12 cellular contexts compared by ENCODE assay signal in genomic region chr1:185373813-185374524, GRCh38. TPM values are rescaled to one million over a fixed set of nuclear protein-coding genes. Genes with fewer than 3 reads are reported as not detected.
A peak's percentile ranks its signal among the peaks of the same experiment; 100 is the strongest.
DNase-seq lines count a peak whose midpoint lies in the region; ATAC-seq and TF ChIP-seq lines count a peak whose summit lies in the region.
"Had no signal": no experiment of that assay in that cellular context is flagged by ENCODE, and none has a peak within 500 bp of the region (broad histone marks: within the 10 kb centered on the region; RNA-seq: fewer than 3 reads in every experiment).

No MANE protein-coding gene starts in this region.

- WGBS in GM23248 (ENCODE audit: low coverage in 1 of 2, low lambda C conversion rate in 2 of 2, missing lambda C conversion rate in 2 of 2), 2 experiments: 22 to 27% methylated on average over 4 of the region's 4 CpGs
- WGBS in tibial nerve, 2 donors: 73 to 80% methylated on average over 4 of the region's 4 CpGs

- peak; percentile 21 for ATAC-seq in esophagus mucosa

- H3K4me3 Mint-ChIP-seq in osteocyte (ENCODE audit: unreplicated experiment): no peak overlapping the region
- no peak overlapping the region for H3K4me3 Mint-ChIP-seq in neural progenitor cell
- H3K4me3 Mint-ChIP-seq: stimulated activated naive CD8-positive, alpha-beta T cell treated with anti-CD3 and anti-CD28 coated beads, Interleukin-15, Interleukin-2, amounts not matched to agents 100 ng/mL and 50 ng/mL, for 24 hours had no signal

- no peaks in the 10 kb centered on the region for H4K20me1 ChIP-seq in GM23248 (ENCODE audit: insufficient read depth)
- H4K20me1 ChIP-seq in neural progenitor cell (ENCODE audit: low read depth): no peaks in the 10 kb centered on the region

- DNase-seq in GM23248: peak; percentile 74
- DNase-seq in RKO (ENCODE audit: low spot score): peak; percentile 51
- no peak for DNase-seq in osteocyte (ENCODE audit: extremely low spot score, unreplicated experiment)
- no peak for DNase-seq in RPMI8226
- DNase-seq in neural progenitor cell (ENCODE audit: low spot score): no peak
- no peak for DNase-seq in activated CD4-positive, alpha-beta T cell treated with anti-CD3 and anti-CD28 coated beads for 48 hours
- DNase-seq in tibial nerve (ENCODE audit: low spot score in 2 of 2): no peak
- DNase-seq: activated CD4-positive, alpha-beta T cell treated with anti-CD3 and anti-CD28 coated beads, Interleukin-2, amount 50 U/mL, for 1 hour; effector memory CD4-positive, alpha-beta T cell; NCI-H2029 had no signal

- H3K4me2 ChIP-seq in GM23248 (ENCODE audit: unreplicated experiment): peak overlapping the region; percentile 50
- H3K4me2 ChIP-seq in neural progenitor cell: no peak overlapping the region

- peak overlapping the region; percentile 71 for H2AFZ ChIP-seq in GM23248
- H2AFZ ChIP-seq in neural progenitor cell (replicated peaks): no peak overlapping the region

- H3K27ac Mint-ChIP-seq in osteocyte (ENCODE audit: unreplicated experiment) (peak overlapping the region; percentile 49), neural progenitor cell (no peak overlapping the region)
- H3K27ac Mint-ChIP-seq: stimulated activated naive CD8-positive, alpha-beta T cell treated with anti-CD3 and anti-CD28 coated beads, Interleukin-15, Interleukin-2, amounts not matched to agents 100 ng/mL and 50 ng/mL, for 24 hours had no signal

- peak overlapping the region; percentile 56 for H3K27ac ChIP-seq in GM23248
- H3K27ac ChIP-seq in neural progenitor cell: no peak overlapping the region
- H3K27ac ChIP-seq in tibial nerve: peak overlapping the region in 1 of 4 donors; percentile 40

- in situ Hi-C loops in GM23248 (cut with MboI): no loop called here

- no peaks in the 10 kb centered on the region for H3K27me3 Mint-ChIP-seq in osteocyte (ENCODE audit: unreplicated experiment)
- H3K27me3 Mint-ChIP-seq in neural progenitor cell (ENCODE audit: insufficient read depth, low read depth): no peaks in the 10 kb centered on the region
- H3K27me3 Mint-ChIP-seq: stimulated activated naive CD8-positive, alpha-beta T cell treated with anti-CD3 and anti-CD28 coated beads, Interleukin-15, Interleukin-2, amounts not matched to agents 100 ng/mL and 50 ng/mL, for 24 hours had no signal

- no peaks in the 10 kb centered on the region for H3K9me3 ChIP-seq in GM23248 (ENCODE audit: low read depth)
- H3K9me3 ChIP-seq in neural progenitor cell (ENCODE audit: low read depth): no peaks in the 10 kb centered on the region
- no peaks in the 10 kb centered on the region for H3K9me3 ChIP-seq in tibial nerve

- no peak for TF ChIP-seq EP300 in tibial nerve (IDR thresholded peaks at IDR 0.05)

- H3K36me3 Mint-ChIP-seq in osteocyte (ENCODE audit: unreplicated experiment) (no peaks in the 10 kb centered on the region), neural progenitor cell (no peaks in the 10 kb centered on the region)

- TF ChIP-seq POLR2A in tibial nerve (IDR thresholded peaks at IDR 0.05): no peak

- H3K36me3 ChIP-seq in GM23248 (ENCODE audit: low read depth) (no peaks in the 10 kb centered on the region), neural progenitor cell (no peaks in the 10 kb centered on the region), tibial nerve (no peaks in the 10 kb centered on the region)

- H3F3A ChIP-seq in GM23248 (ENCODE audit: insufficient read depth) (peaks cover 12% of the 10 kb centered on the region), neural progenitor cell (ENCODE audit: low read depth) (no peaks in the 10 kb centered on the region)

- H3K9ac ChIP-seq in GM23248 (peak overlapping the region; percentile 24), neural progenitor cell (no peak overlapping the region)

- H3K9me3 Mint-ChIP-seq in osteocyte (ENCODE audit: unreplicated experiment): no peaks in the 10 kb centered on the region
- H3K9me3 Mint-ChIP-seq in neural progenitor cell: no peaks in the 10 kb centered on the region
- H3K9me3 Mint-ChIP-seq: stimulated activated naive CD8-positive, alpha-beta T cell treated with anti-CD3 and anti-CD28 coated beads, Interleukin-15, Interleukin-2, amounts not matched to agents 100 ng/mL and 50 ng/mL, for 24 hours had no signal

- TF ChIP-seq CTCF in osteocyte (IDR thresholded peaks at IDR 0.05): no peak
- TF ChIP-seq CTCF in neural progenitor cell (IDR thresholded peaks at IDR 0.05): no peak
- no peak for TF ChIP-seq CTCF in tibial nerve (IDR thresholded peaks at IDR 0.05)

- H3K27me3 ChIP-seq in GM23248 (replicated peaks; ENCODE audit: insufficient read depth): no peaks in the 10 kb centered on the region
- H3K27me3 ChIP-seq in neural progenitor cell: no peaks in the 10 kb centered on the region
- no peaks in the 10 kb centered on the region for H3K27me3 ChIP-seq in tibial nerve

- H3K4me3 ChIP-seq in GM23248: peak overlapping the region; percentile 42; the same call in 1 of the 2 replicates
- H3K4me3 ChIP-seq in neural progenitor cell: no peak overlapping the region
- H3K4me3 ChIP-seq in tibial nerve: no peak overlapping the region

- H3K4me1 Mint-ChIP-seq in osteocyte (ENCODE audit: unreplicated experiment) (peaks cover 18% of the 10 kb centered on the region), neural progenitor cell (peaks cover 8% of the 10 kb centered on the region)

- H3K9me2 ChIP-seq in GM23248 (ENCODE audit: insufficient read depth): peaks cover 5% of the 10 kb centered on the region; the same call in 1 of the 2 replicates

- H3K79me2 ChIP-seq in GM23248 (ENCODE audit: insufficient read depth) (no peaks in the 10 kb centered on the region), neural progenitor cell (ENCODE audit: low read depth) (no peaks in the 10 kb centered on the region)

- peaks cover 27% of the 10 kb centered on the region for H3K4me1 ChIP-seq in GM23248 (ENCODE audit: insufficient read depth)
- no peaks in the 10 kb centered on the region for H3K4me1 ChIP-seq in neural progenitor cell
- H3K4me1 ChIP-seq in tibial nerve: no peaks in the 10 kb centered on the region

RNA-seq across cellular contexts. Expression of gene IVNS1ABP, which starts 56.9 kb away (rescaled TPM):
- total RNA-seq in GM23248 (2014; rRNA removed; shearing (Covaris generic)): 52.0 and 63.5 TPM in 2 replicates
- polyA plus RNA-seq in GM23248 (2016; fragmentation: Nextera tagmentation; extraction: Ambion mirVana): 47.9 and 51.4 TPM in 2 replicates
- total RNA-seq in esophagus mucosa (52.8 TPM), osteocyte (123 and 130 TPM in 2 replicates), neural progenitor cell (ENCODE audit: low replicate concordance) (136 and 193 TPM in 2 replicates), tibial nerve (100 to 1,000 TPM in 1 of 4 donors, 10 to 100 TPM in 3; 41.8 to 125 (median 66.7) TPM)

Comparison
In these comparisons a context has a peak if more than half of its experiments do, and no peak if none do; other contexts are left out.
1. DNase-seq: peak in GM23248 (single experiment) and RKO (single experiment); none in osteocyte (single experiment), RPMI8226 (single experiment), neural progenitor cell (single experiment), activated CD4-positive, alpha-beta T cell treated with anti-CD3 and anti-CD28 coated beads for 48 hours (single experiment) and tibial nerve (0 of 2).